Comparison of ENCODE assay signal across 1 cellular context in the genomic region with DNA sequence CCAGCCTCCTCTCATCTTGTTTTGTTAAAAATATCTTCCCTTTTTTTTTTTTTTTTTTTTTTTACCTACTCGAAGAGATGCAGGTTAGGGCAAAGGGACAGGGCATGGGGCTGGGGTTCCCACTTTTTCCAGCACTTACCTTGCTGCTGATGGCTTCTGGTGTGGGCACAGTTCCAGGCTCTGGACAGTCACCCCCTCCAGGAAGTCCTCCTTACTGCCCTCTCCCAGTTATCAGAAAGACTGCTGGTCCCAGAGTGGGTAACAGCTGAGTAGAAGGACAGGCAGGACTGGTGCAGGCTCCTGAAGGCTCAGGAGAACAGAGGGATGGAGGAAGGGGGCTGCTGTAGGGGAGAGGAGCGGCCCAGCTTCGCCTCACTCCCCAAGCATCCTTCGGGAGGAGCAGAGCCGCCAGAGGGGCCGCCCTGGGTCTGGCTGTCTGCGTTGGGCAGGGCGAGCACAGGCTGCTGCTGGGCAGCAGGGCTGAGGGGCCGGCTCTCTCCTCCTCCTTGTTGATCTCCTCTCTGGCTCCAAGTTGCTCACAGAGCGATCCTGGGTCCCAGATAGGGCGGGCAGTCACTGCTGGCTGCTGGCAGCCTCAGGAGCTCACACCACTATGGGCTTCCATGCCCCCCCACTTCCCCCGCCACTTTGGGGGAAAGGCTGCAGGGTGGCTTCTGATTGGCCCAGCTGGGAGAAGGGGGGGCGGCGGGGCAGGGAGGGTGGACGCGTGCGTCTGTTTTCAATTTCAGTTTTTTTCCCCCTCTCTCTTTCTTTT.
TF ChIP-seq lines count a peak whose summit lies in the region.

A gene (minus strand): TSS at position 588 of the 775 bp plus-strand sequence. CDS start 18,798 bp downstream, outside the sequence.

TF ChIP-seq in HepG2, 621 proteins besides CTCF, POLR2A, EP300 and RAD21 (continued from another document):
- TF ChIP-seq, protein P1, sequence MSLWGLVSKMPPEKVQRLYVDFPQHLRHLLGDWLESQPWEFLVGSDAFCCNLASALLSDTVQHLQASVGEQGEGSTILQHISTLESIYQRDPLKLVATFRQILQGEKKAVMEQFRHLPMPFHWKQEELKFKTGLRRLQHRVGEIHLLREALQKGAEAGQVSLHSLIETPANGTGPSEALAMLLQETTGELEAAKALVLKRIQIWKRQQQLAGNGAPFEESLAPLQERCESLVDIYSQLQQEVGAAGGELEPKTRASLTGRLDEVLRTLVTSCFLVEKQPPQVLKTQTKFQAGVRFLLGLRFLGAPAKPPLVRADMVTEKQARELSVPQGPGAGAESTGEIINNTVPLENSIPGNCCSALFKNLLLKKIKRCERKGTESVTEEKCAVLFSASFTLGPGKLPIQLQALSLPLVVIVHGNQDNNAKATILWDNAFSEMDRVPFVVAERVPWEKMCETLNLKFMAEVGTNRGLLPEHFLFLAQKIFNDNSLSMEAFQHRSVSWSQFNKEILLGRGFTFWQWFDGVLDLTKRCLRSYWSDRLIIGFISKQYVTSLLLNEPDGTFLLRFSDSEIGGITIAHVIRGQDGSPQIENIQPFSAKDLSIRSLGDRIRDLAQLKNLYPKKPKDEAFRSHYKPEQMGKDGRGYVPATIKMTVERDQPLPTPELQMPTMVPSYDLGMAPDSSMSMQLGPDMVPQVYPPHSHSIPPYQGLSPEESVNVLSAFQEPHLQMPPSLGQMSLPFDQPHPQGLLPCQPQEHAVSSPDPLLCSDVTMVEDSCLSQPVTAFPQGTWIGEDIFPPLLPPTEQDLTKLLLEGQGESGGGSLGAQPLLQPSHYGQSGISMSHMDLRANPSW (CRISPR knock-in tag; IDR thresholded peaks at IDR 0.05; ENCODE audit: borderline replicate concordance) = no peak
- TF ChIP-seq, protein P2, sequence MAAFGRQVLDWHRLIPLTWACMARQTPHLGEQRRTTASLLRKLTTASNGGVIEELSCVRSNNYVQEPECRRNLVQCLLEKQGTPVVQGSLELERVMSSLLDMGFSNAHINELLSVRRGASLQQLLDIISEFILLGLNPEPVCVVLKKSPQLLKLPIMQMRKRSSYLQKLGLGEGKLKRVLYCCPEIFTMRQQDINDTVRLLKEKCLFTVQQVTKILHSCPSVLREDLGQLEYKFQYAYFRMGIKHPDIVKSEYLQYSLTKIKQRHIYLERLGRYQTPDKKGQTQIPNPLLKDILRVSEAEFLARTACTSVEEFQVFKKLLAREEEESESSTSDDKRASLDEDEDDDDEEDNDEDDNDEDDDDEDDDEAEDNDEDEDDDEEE (CRISPR knock-in tag; IDR thresholded peaks at IDR 0.05) = no peak
- peak; percentile 43 for TF ChIP-seq ZFP36 (IDR thresholded peaks at IDR 0.05; ENCODE audit: borderline replicate concordance, low read depth, low read length, partially characterized antibody)
- TF ChIP-seq CC2D1A (CRISPR knock-in tag; IDR thresholded peaks at IDR 0.05) = no peak
- TF ChIP-seq ZNF230 (CRISPR knock-in tag; IDR thresholded peaks at IDR 0.05) = no peak
- TF ChIP-seq, protein P3, sequence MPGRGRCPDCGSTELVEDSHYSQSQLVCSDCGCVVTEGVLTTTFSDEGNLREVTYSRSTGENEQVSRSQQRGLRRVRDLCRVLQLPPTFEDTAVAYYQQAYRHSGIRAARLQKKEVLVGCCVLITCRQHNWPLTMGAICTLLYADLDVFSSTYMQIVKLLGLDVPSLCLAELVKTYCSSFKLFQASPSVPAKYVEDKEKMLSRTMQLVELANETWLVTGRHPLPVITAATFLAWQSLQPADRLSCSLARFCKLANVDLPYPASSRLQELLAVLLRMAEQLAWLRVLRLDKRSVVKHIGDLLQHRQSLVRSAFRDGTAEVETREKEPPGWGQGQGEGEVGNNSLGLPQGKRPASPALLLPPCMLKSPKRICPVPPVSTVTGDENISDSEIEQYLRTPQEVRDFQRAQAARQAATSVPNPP (CRISPR knock-in tag; IDR thresholded peaks at IDR 0.05) = no peak
- TF ChIP-seq TARDBP (CRISPR knock-in tag; IDR thresholded peaks at IDR 0.05) = no peak
